Comparison of ENCODE assay signal across 10 cellular contexts in the genomic region with DNA sequence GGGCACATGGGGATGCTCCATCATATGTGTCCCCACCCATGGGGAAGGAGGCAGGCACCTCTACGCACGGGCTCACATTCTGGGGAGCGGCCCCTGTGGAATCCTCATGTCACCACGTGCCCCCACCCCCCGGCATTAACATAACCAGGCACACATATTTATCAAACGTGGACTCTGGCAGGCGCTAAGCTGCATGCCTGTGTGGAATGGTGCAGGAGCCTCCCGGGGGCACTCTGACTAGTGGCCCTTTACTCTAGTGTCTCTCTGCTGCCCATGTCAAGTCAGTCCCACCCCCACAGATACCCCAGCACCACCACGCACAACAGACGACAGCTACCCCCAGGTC.
DNase-seq lines count a peak whose midpoint lies in the region; ATAC-seq and TF ChIP-seq lines count a peak whose summit lies in the region.
"Had no signal": no experiment of that assay in that cellular context is flagged by ENCODE, and none has a peak within 500 bp of the region (broad histone marks: within the 10 kb centered on the region; RNA-seq: fewer than 3 reads in every experiment).

No MANE protein-coding gene starts in this region.

- H3K4me1 ChIP-seq in CD8-positive, alpha-beta memory T cell (ENCODE audit: insufficient read depth, low read length): peaks cover 89% of the 10 kb centered on the region
- peaks cover 22% of the 10 kb centered on the region for H3K4me1 ChIP-seq in SJCRH30

- H3K27ac ChIP-seq in CD8-positive, alpha-beta memory T cell (ENCODE audit: low read depth, low read length): peak overlapping the region; percentile 66
- peak overlapping the region; percentile 92 for H3K27ac ChIP-seq in KOPT-K1 (ENCODE audit: low read depth, low read length, poor library complexity, severe bottlenecking)
- H3K27ac ChIP-seq in SJCRH30: no peak overlapping the region

- no peaks in the 10 kb centered on the region for H3K27me3 Mint-ChIP-seq in CD8-positive, alpha-beta memory T cell
- H3K27me3 Mint-ChIP-seq in central memory CD8-positive, alpha-beta T cell: no peaks in the 10 kb centered on the region
- no peaks in the 10 kb centered on the region for H3K27me3 Mint-ChIP-seq in natural killer cell (ENCODE audit: low read depth in 2 of 2)

- H3K27me3 ChIP-seq in CD8-positive, alpha-beta memory T cell (ENCODE audit: insufficient read depth, low read length, poor library complexity, severe bottlenecking): no peaks in the 10 kb centered on the region
- H3K27me3 ChIP-seq in SJCRH30: no peaks in the 10 kb centered on the region

- CTCF ChIA-PET in CD8-positive, alpha-beta memory T cell (lab: Charles Lee): interaction anchor here (1.2 to 11.4 kb wide), 10 partner anchors 12 to 76 kb away, joined by 3 to 95 read pairs (median 6); a partner anchor contains a TSS

- POLR2A ChIA-PET in CD8-positive, alpha-beta memory T cell (lab: Charles Lee): interaction anchor here (1.0 to 3.9 kb wide), 8 partner anchors 23 to 66 kb away, joined by 3 to 17 read pairs (median 5); a partner anchor contains a TSS

- no peak for DNase-seq in CD8-positive, alpha-beta memory T cell
- DNase-seq in central memory CD8-positive, alpha-beta T cell (ENCODE audit: low spot score in 2 of 2): no peak
- no peak for DNase-seq in natural killer cell
- no peak for DNase-seq in medulla oblongata (ENCODE audit: extremely low spot score)
- DNase-seq in LoVo (ENCODE audit: low spot score): no peak
- DNase-seq in SJCRH30: no peak
- DNase-seq: NCI-H345, SIG-M5 had no signal

- no peak for ATAC-seq in central memory CD8-positive, alpha-beta T cell (replicated peaks; ENCODE audit: extremely low read depth, poor library complexity, severe bottlenecking)
- ATAC-seq in natural killer cell (no peak), GM18873 (IDR thresholded peaks at IDR 0.05; ENCODE audit: low FRiP score, unreplicated experiment) (no peak)

- H3K9me3 Mint-ChIP-seq in CD8-positive, alpha-beta memory T cell: no peaks in the 10 kb centered on the region
- no peaks in the 10 kb centered on the region for H3K9me3 Mint-ChIP-seq in central memory CD8-positive, alpha-beta T cell
- no peaks in the 10 kb centered on the region for H3K9me3 Mint-ChIP-seq in natural killer cell

- H3K27ac Mint-ChIP-seq in CD8-positive, alpha-beta memory T cell: peak overlapping the region; percentile 91 to 99 (median 98)
- H3K27ac Mint-ChIP-seq in central memory CD8-positive, alpha-beta T cell (ENCODE audit: low read depth): peak overlapping the region; percentile 95
- H3K27ac Mint-ChIP-seq in natural killer cell: peak overlapping the region; percentile 96 to 97

- no peak for TF ChIP-seq CTCF in natural killer cell (IDR thresholded peaks at IDR 0.05)

- intact Hi-C loops in natural killer cell (cut with micrococcal nuclease): loop anchor here (1.0 to 2.0 kb wide), 3 partner anchors 15 to 65 kb away; no protein-coding TSS in a partner anchor

- peaks cover 20% of the 10 kb centered on the region for H3K36me3 ChIP-seq in CD8-positive, alpha-beta memory T cell (ENCODE audit: insufficient read depth, low read length)
- peaks cover 16% of the 10 kb centered on the region for H3K36me3 ChIP-seq in KOPT-K1 (ENCODE audit: insufficient read depth, low read length)
- H3K36me3 ChIP-seq in SJCRH30: no peaks in the 10 kb centered on the region

- H3K4me3 ChIP-seq in CD8-positive, alpha-beta memory T cell (ENCODE audit: low read length): peak overlapping the region; percentile 62
- no peak overlapping the region for H3K4me3 ChIP-seq in SJCRH30

- H3K4me3 Mint-ChIP-seq in CD8-positive, alpha-beta memory T cell: peak overlapping the region; percentile 77 to 93 (median 85)
- H3K4me3 Mint-ChIP-seq in central memory CD8-positive, alpha-beta T cell: peak overlapping the region; percentile 85
- H3K4me3 Mint-ChIP-seq in natural killer cell: peak overlapping the region; percentile 90

- H3K9me3 ChIP-seq in CD8-positive, alpha-beta memory T cell (ENCODE audit: low read length): no peaks in the 10 kb centered on the region
- H3K9me3 ChIP-seq in KOPT-K1 (ENCODE audit: insufficient read depth, low read length, poor library complexity, severe bottlenecking) (no peaks in the 10 kb centered on the region), SJCRH30 (replicated peaks) (no peaks in the 10 kb centered on the region)

- peaks cover 0 to 44% (median 11%) of the 10 kb centered on the region in 3 donors for H3K36me3 Mint-ChIP-seq in CD8-positive, alpha-beta memory T cell
- H3K36me3 Mint-ChIP-seq in central memory CD8-positive, alpha-beta T cell (ENCODE audit: insufficient read depth): peaks cover 54% of the 10 kb centered on the region
- no peaks in the 10 kb centered on the region for H3K36me3 Mint-ChIP-seq in natural killer cell

- H3K4me1 Mint-ChIP-seq in CD8-positive, alpha-beta memory T cell: peaks cover 92 to 97% (median 95%) of the 10 kb centered on the region in 3 donors
- peaks cover 89% of the 10 kb centered on the region for H3K4me1 Mint-ChIP-seq in central memory CD8-positive, alpha-beta T cell
- peaks cover 89 to 94% of the 10 kb centered on the region in 2 donors for H3K4me1 Mint-ChIP-seq in natural killer cell
